14 cellular contexts compared by ENCODE assay signal in the genomic region with DNA sequence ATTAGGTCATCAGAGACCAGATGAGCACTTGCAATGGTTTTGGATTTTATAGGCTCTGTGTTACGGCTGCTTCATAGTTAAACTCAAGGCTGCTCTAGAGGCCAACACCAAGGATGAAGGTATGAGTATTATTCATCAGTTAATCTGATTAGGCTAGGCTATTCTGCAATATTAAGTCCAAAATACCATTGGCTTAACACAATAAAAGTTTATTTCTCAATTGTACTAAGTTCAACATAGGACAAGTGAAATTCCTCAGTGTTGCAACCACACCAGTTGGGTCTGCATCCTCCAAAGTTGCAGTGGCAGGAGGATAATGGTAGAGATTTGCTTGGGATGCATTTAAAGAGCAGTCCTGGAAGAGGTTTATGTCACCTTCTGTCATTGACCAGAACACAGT.
DNase-seq lines count a peak whose midpoint lies in the region; ATAC-seq and TF ChIP-seq lines count a peak whose summit lies in the region.
"Had no signal": no experiment of that assay in that cellular context is flagged by ENCODE, and none has a peak within 500 bp of the region (broad histone marks: within the 10 kb centered on the region; RNA-seq: fewer than 3 reads in every experiment).

No MANE protein-coding gene starts in this region.

- TF ChIP-seq CTCF in endodermal cell (conservative IDR thresholded peaks at IDR 0.05) (no peak), retinal pigment epithelial cell (conservative IDR thresholded peaks at IDR 0.05; ENCODE audit: low read depth, low read length) (no peak), type B pancreatic cell (conservative IDR thresholded peaks at IDR 0.05) (no peak)

- DNase-seq in endodermal cell = no peak
- peak; percentile 73 for DNase-seq in retinal pigment epithelial cell (ENCODE audit: low read depth)
- no peak for DNase-seq in type B pancreatic cell (ENCODE audit: extremely low spot score, unreplicated experiment)
- no peak for DNase-seq in DMS153 treated with DMSO at 0.1 percent for 48 hours (lab: John Stamatoyannopoulos, UW; ENCODE audit: unreplicated experiment)
- DNase-seq: AML-193, DMS79, GDM1, GOT3, H9 had no signal

- no peaks in the 10 kb centered on the region for H3K36me3 Mint-ChIP-seq in endodermal cell (ENCODE audit: low read depth)
- H3K36me3 Mint-ChIP-seq in type B pancreatic cell = no peaks in the 10 kb centered on the region

- H3K4me1 Mint-ChIP-seq in endodermal cell = peaks cover 8% of the 10 kb centered on the region
- H3K4me1 Mint-ChIP-seq in type B pancreatic cell (ENCODE audit: unreplicated experiment) = no peaks in the 10 kb centered on the region
- H3K4me1 Mint-ChIP-seq: IgD-negative memory B cell had no signal

- H3K4me3 Mint-ChIP-seq in endodermal cell (no peak overlapping the region), type B pancreatic cell (no peak overlapping the region)
- H3K4me3 Mint-ChIP-seq: H9, IgD-negative memory B cell had no signal

- ATAC-seq in GM18867 (IDR thresholded peaks at IDR 0.05; ENCODE audit: unreplicated experiment) = no peak
- ATAC-seq: A549 had no signal

- H3K27me3 ChIP-seq in HUES48 (ENCODE audit: control insufficient read depth, insufficient read depth, low read length) (no peaks in the 10 kb centered on the region), endodermal cell (ENCODE audit: control insufficient read depth, insufficient read depth, low read length, poor library complexity, severe bottlenecking) (no peaks in the 10 kb centered on the region)
- H3K27me3 ChIP-seq: BLaER1 had no signal

- no peaks in the 10 kb centered on the region for H3K36me3 ChIP-seq in HUES48 (ENCODE audit: control insufficient read depth, insufficient read depth, low read length)
- H3K36me3 ChIP-seq in endodermal cell (ENCODE audit: control insufficient read depth, insufficient read depth, low read length) = no peaks in the 10 kb centered on the region
- H3K36me3 ChIP-seq: BLaER1 had no signal

- H3K4me1 ChIP-seq in HUES48 (ENCODE audit: control insufficient read depth, insufficient read depth, low read length) (peaks cover 48% of the 10 kb centered on the region), endodermal cell (ENCODE audit: control insufficient read depth, insufficient read depth, low read length) (no peaks in the 10 kb centered on the region)
- H3K4me1 ChIP-seq: A549, BLaER1 had no signal

- H3K27me3 Mint-ChIP-seq in endodermal cell (ENCODE audit: insufficient read depth) (no peaks in the 10 kb centered on the region), type B pancreatic cell (no peaks in the 10 kb centered on the region)
- H3K27me3 Mint-ChIP-seq: IgD-negative memory B cell had no signal

- H3K9ac ChIP-seq in HUES48 (ENCODE audit: low read depth, low read length) = no peak overlapping the region
- no peak overlapping the region for H3K9ac ChIP-seq in endodermal cell (ENCODE audit: extremely low read depth, low read length, poor library complexity, severe bottlenecking)
- H3K9ac ChIP-seq: BLaER1 had no signal

- H3K27ac ChIP-seq in HUES48 (ENCODE audit: low read depth, low read length) = peak overlapping the region; percentile 39
- H3K27ac ChIP-seq in endodermal cell (ENCODE audit: low read depth, low read length) = peak overlapping the region; percentile 61
- H3K27ac ChIP-seq: A549, BLaER1 had no signal

- no peaks in the 10 kb centered on the region for H3K9me3 Mint-ChIP-seq in endodermal cell
- peaks cover 6% of the 10 kb centered on the region for H3K9me3 Mint-ChIP-seq in type B pancreatic cell
- H3K9me3 Mint-ChIP-seq: H9 had no signal

- no peaks in the 10 kb centered on the region for H3K9me3 ChIP-seq in HUES48 (ENCODE audit: control insufficient read depth, insufficient read depth, low read length)
- H3K9me3 ChIP-seq in endodermal cell (ENCODE audit: control insufficient read depth, low read length) = no peaks in the 10 kb centered on the region
- H3K9me3 ChIP-seq: A549, BLaER1 had no signal

- H3K27ac Mint-ChIP-seq in endodermal cell = no peak overlapping the region
- no peak overlapping the region for H3K27ac Mint-ChIP-seq in type B pancreatic cell
- H3K27ac Mint-ChIP-seq: H9, IgD-negative memory B cell had no signal

- no peak overlapping the region for H3K4me3 ChIP-seq in HUES48 (ENCODE audit: low read depth, low read length)
- no peak overlapping the region for H3K4me3 ChIP-seq in endodermal cell (ENCODE audit: low read length)
- no peak overlapping the region for H3K4me3 ChIP-seq in retinal pigment epithelial cell (ENCODE audit: low read length)
- H3K4me3 ChIP-seq: A549, BLaER1 had no signal

- 90% methylated on average over 1 of the region's 1 CpG; no CpG with 5 or more reads in 1 of the 2 experiments for WGBS in endodermal cell (ENCODE audit: insufficient coverage in 1 of 2, insufficient read length in 1 of 2), 2 experiments
